1 cellular context compared by ENCODE assay signal in genomic region chr5:135398160-135398854, GRCh38.
TF ChIP-seq lines count a peak whose summit lies in the region.

No MANE protein-coding gene starts in this region.

TF ChIP-seq in GM12878, 131 proteins besides CTCF, POLR2A, EP300 and RAD21 (continued from another document):
- no peak for TF ChIP-seq RELA (IDR thresholded peaks at IDR 0.05; ENCODE audit: borderline replicate concordance, partially characterized antibody)
TF ChIP-seq in GM12878: peak in this region for 3.
